In the genomic region with DNA sequence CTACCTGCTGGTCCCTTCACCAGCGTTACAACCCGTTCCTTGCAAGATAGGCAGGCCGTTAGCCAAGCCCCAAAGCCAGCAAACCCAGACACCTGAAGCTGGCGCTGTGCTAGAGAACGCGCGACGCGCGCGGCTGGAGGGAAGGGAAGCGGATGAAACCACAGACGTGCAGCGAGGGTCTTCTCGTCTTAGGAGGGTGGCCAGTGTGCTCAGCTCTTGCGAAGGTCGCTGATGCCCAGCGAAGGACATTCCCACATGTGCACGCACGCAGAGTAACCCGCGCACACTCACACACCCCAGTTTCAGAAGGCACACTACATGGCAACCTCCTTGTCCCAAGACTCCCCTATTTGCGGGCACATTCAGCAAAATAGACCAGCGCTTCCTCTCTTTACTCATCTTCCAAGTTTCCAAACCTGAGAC, we compare ENCODE assay signal across 9 cellular contexts. TPM values are rescaled to one million over a fixed set of nuclear protein-coding genes. Genes with fewer than 3 reads are reported as not detected.
A peak's percentile ranks its signal among the peaks of the same experiment; 100 is the strongest.
DNase-seq lines count a peak whose midpoint lies in the region; ATAC-seq, FAIRE-seq and TF ChIP-seq lines count a peak whose summit lies in the region.
"Had no signal": no experiment of that assay in that cellular context is flagged by ENCODE, and none has a peak within 500 bp of the region (broad histone marks: within the 10 kb centered on the region; RNA-seq: fewer than 3 reads in every experiment).

No MANE protein-coding gene starts in this region.

- no peak overlapping the region for H4K8ac ChIP-seq in H9 (replicated peaks; ENCODE audit: insufficient read length, low read depth, low read length)

- H3K23me2 ChIP-seq in H9 (ENCODE audit: insufficient read length, low read depth, low read length, poor library complexity, severe bottlenecking) = peaks cover 14% of the 10 kb centered on the region

- no CpG with 5 or more reads among the region's 24 CpGs for WGBS in H9 (ENCODE audit: extremely low coverage, insufficient read length, low lambda C conversion rate)

- no peak overlapping the region for H3K23ac ChIP-seq in H9 (ENCODE audit: insufficient read length, low read depth, low read length)

- no peaks in the 10 kb centered on the region for H3K36me3 ChIP-seq in iPS-15b (ENCODE audit: control insufficient read depth, insufficient read depth, low read length)

- peak overlapping the region; percentile 61; the same call in 1 of the 2 replicates for H3K4me3 ChIP-seq in WI38 (ENCODE audit: low read depth, low read length)
- peak overlapping the region; percentile 83 for H3K4me3 ChIP-seq in iPS-15b (ENCODE audit: low read depth, low read length)
- H3K4me3 ChIP-seq in skeletal muscle cell (ENCODE audit: low read depth, low read length) = peak overlapping the region; percentile 62

- no peak overlapping the region for H4K5ac ChIP-seq in H9 (ENCODE audit: insufficient read length, low read depth, low read length)

- H3K4ac ChIP-seq in H9 (ENCODE audit: low read depth, low read length) = no peak overlapping the region

- no peak overlapping the region for H3K14ac ChIP-seq in H9 (ENCODE audit: insufficient read depth, low read length)

- H3K18ac ChIP-seq in H9 (ENCODE audit: insufficient read length, low read depth, low read length) = no peak overlapping the region

- H3K79me1 ChIP-seq in H9 (ENCODE audit: insufficient read depth, low read depth, low read length, poor library complexity, severe bottlenecking) = no peaks in the 10 kb centered on the region

- H3K4me1 ChIP-seq in H9 (ENCODE audit: insufficient read depth, low read length) (no peaks in the 10 kb centered on the region), iPS-15b (ENCODE audit: control insufficient read depth, insufficient read depth, low read length) (no peaks in the 10 kb centered on the region)

- H3K27me3 Mint-ChIP-seq in H9 (ENCODE audit: low read depth) = peaks cover 60% of the 10 kb centered on the region

- 0 out of 7 replicates have a peak overlapping the region, but pooled peaks of 1 of the 3 experiments have one; percentile 67 for H3K27ac Mint-ChIP-seq in H9

- H3K27me3 ChIP-seq in H9 (ENCODE audit: insufficient read depth, low read length) (0 out of 2 replicates have a peak, but pooled peaks cover 4% of the 10 kb centered on the region), iPS-15b (ENCODE audit: control insufficient read depth, insufficient read depth, low read length) (peaks cover 45% of the 10 kb centered on the region)

- peak overlapping the region; percentile 76 to 92 for H3K4me3 Mint-ChIP-seq in H9

- H2AFZ ChIP-seq in H9 (ENCODE audit: low read length) = no peak overlapping the region

- H3K56ac ChIP-seq in H9 (ENCODE audit: insufficient read length, low read depth, low read length) = no peak overlapping the region

- FAIRE-seq in GM12891 (lab: Jason Lieb, UNC) = no peak
- FAIRE-seq: RCC 7860 had no signal

- H3K9ac ChIP-seq in H9 (ENCODE audit: extremely low read depth, insufficient read length, low read length) = no peak overlapping the region
- peak overlapping the region; percentile 49 for H3K9ac ChIP-seq in iPS-15b (ENCODE audit: low read depth, low read length)

- H2BK12ac ChIP-seq in H9 (ENCODE audit: insufficient read length, low read depth, low read length) = no peak overlapping the region

- TF ChIP-seq POLR2A in GM12891 (IDR thresholded peaks at IDR 0.05; ENCODE audit: low read depth, low read length) = no peak

- no peak overlapping the region for H4K91ac ChIP-seq in H9 (ENCODE audit: insufficient read length, low read depth, low read length)

- no peak overlapping the region for H3K27ac ChIP-seq in H9 (ENCODE audit: insufficient read length, low read depth, low read length)

- TF ChIP-seq CTCF in H9 (conservative IDR thresholded peaks at IDR 0.05) (0 out of 3 replicates have a peak, but pooled peaks have one; percentile 27), WI38 (IDR thresholded peaks at IDR 0.05; ENCODE audit: low read depth, low read length) (no peak)

- no peaks in the 10 kb centered on the region for H3K9me3 ChIP-seq in H9 (ENCODE audit: control insufficient read depth, low read depth, low read length)
- no peaks in the 10 kb centered on the region for H3K9me3 ChIP-seq in iPS-15b (ENCODE audit: control insufficient read depth, insufficient read depth, low read length)

- peaks cover 13 to 24% of the 10 kb centered on the region in 2 experiments for H3K4me1 Mint-ChIP-seq in H9

- H2BK20ac ChIP-seq in H9 (ENCODE audit: low read depth, low read length, poor library complexity, severe bottlenecking) = no peak overlapping the region

- H2BK120ac ChIP-seq in H9 (ENCODE audit: low read depth, low read length, poor library complexity, severe bottlenecking) = no peak overlapping the region

- DNase-seq in H9 (peak; percentile 70), skeletal muscle cell (ENCODE audit: low read depth) (no peak), RPMI8226 (no peak), GM12891 (ENCODE audit: insufficient read length, low spot score) (no peak)
- no peak for DNase-seq in NK-92 treated with Interleukin-12 subunit alpha and Interleukin-12 subunit beta, amount 100 ng/mL, for 24 hours (lab: John Stamatoyannopoulos, UW)
- no peak for DNase-seq in stimulated activated naive CD8-positive, alpha-beta T cell treated with anti-CD3 and anti-CD28 coated beads, Interleukin-15, Interleukin-2, amounts not matched to agents 100 U/mL and 50 U/mL, for 24 hours

- H3K4me2 ChIP-seq in H9 (ENCODE audit: insufficient read depth, insufficient read length, low read length) = peak overlapping the region; percentile 79

- H2BK15ac ChIP-seq in H9 (ENCODE audit: low read depth, low read length) = no peak overlapping the region

- H2BK5ac ChIP-seq in H9 (ENCODE audit: insufficient read length, low read length) = no peak overlapping the region

- ATAC-seq in stimulated activated naive CD8-positive, alpha-beta T cell treated with anti-CD3 and anti-CD28 coated beads, Interleukin-15, Interleukin-2, amounts not matched to agents 100 U/mL and 50 U/mL, for 24 hours = no peak

- peaks cover 0 to 2% (median 0%) of the 10 kb centered on the region in 3 experiments; a peak in 1 of 7 replicates for H3K36me3 Mint-ChIP-seq in H9 (ENCODE audit: insufficient read depth in 1 of 3, low read depth in 3 of 3)

- no peaks in the 10 kb centered on the region for H4K20me1 ChIP-seq in H9 (ENCODE audit: control insufficient read depth, insufficient read depth, insufficient read length)

- no peak overlapping the region for H2AK5ac ChIP-seq in H9 (ENCODE audit: insufficient read length, low read length)

- no peaks in the 10 kb centered on the region for H3K9me3 Mint-ChIP-seq in H9

- H3K79me2 ChIP-seq in H9 (ENCODE audit: insufficient read depth, low read length) = no peaks in the 10 kb centered on the region

- H3T11ph ChIP-seq in H9 (ENCODE audit: low read length) = no peak overlapping the region

TF ChIP-seq in GM12891, 5 proteins besides CTCF, POLR2A, EP300 and RAD21:
- TF ChIP-seq TAF1 (IDR thresholded peaks at IDR 0.05; ENCODE audit: low read depth, low read length) = no peak
- TF ChIP-seq POLR2AphosphoS5 (IDR thresholded peaks at IDR 0.05; ENCODE audit: low read depth, low read length) = no peak
- TF ChIP-seq POU2F2 (IDR thresholded peaks at IDR 0.05; ENCODE audit: low read depth, low read length) = no peak
- no peak for TF ChIP-seq PAX5 (IDR thresholded peaks at IDR 0.05; ENCODE audit: insufficient read depth, low read length, severe bottlenecking)
- no peak for TF ChIP-seq SPI1 (IDR thresholded peaks at IDR 0.05; ENCODE audit: low read depth, low read length)

RNA-seq across cellular contexts. Expression of a gene that starts 0.9 kb away (rescaled TPM):
- total RNA-seq in H9 (2021) = 0.09 and 0.15 TPM in 2 replicates
- not detected for polyA plus RNA-seq in GM12891 (2012; ENCODE audit: low read depth, missing spikeins)
